ENCODE assay signal across 12 cellular contexts in genomic region chr3:193134895-193135294, GRCh38.
DNase-seq lines count a peak whose midpoint lies in the region; ATAC-seq and TF ChIP-seq lines count a peak whose summit lies in the region.
"Had no signal": no experiment of that assay in that cellular context is flagged by ENCODE, and none has a peak within 500 bp of the region (broad histone marks: within the 10 kb centered on the region; RNA-seq: fewer than 3 reads in every experiment).

No MANE protein-coding gene starts in this region.

- no peaks in the 10 kb centered on the region for H3K9me3 ChIP-seq in heart left ventricle
- H3K9me3 ChIP-seq: BLaER1, upper lobe of left lung had no signal

- H3K27me3 ChIP-seq in heart left ventricle: no peaks in the 10 kb centered on the region
- H3K27me3 ChIP-seq: BLaER1, upper lobe of left lung had no signal

- H3K27ac ChIP-seq in heart left ventricle: no peak overlapping the region
- H3K27ac ChIP-seq: BLaER1, upper lobe of left lung had no signal

- TF ChIP-seq CTCF in heart left ventricle (IDR thresholded peaks at IDR 0.05): no peak

- 27 to 34% (median 32%) methylated on average over 5 of the region's 5 CpGs for WGBS in heart left ventricle, 4 donors

- no peak for DNase-seq in heart left ventricle
- no peak for DNase-seq in cardiac septum (ENCODE audit: low spot score)
- DNase-seq in T1000 (lab: John Stamatoyannopoulos, UW): peak; percentile 35
- peak; percentile 25 for DNase-seq in glomerular visceral epithelial cell (ENCODE audit: extremely low spot score)
- no peak for DNase-seq in NCI-H2196 (lab: John Stamatoyannopoulos, UW; ENCODE audit: unreplicated experiment)
- DNase-seq in stimulated activated CD4-positive, alpha-beta T cell treated with anti-CD3 and anti-CD28 coated beads, Interleukin-4, amount 100 ng/mL, for 4 hours: no peak
- DNase-seq in NCI-H524 (lab: John Stamatoyannopoulos, UW): no peak
- no peak for DNase-seq in midbrain (lab: John Stamatoyannopoulos, UW)
- DNase-seq: activated T-cell treated with anti-CD3 and anti-CD28 coated beads, Interleukin-2, amount 50 U/mL, for 1 hour; NCI-H82; upper lobe of left lung had no signal

- H3K36me3 ChIP-seq in heart left ventricle: no peaks in the 10 kb centered on the region
- H3K36me3 ChIP-seq: BLaER1, upper lobe of left lung had no signal

- no peak for TF ChIP-seq POLR2A in heart left ventricle (IDR thresholded peaks at IDR 0.05)

- no peaks in the 10 kb centered on the region for H3K4me1 ChIP-seq in heart left ventricle
- H3K4me1 ChIP-seq: upper lobe of left lung had no signal

- intact Hi-C loops in heart left ventricle (cut with DNase I): loop anchor here in 1 of 10 donors (2.0 kb wide), 1 partner anchor 44 kb away; no protein-coding TSS in a partner anchor
- intact Hi-C loops in cardiac septum (cut with DNase I): no loop called here

- H3K4me3 ChIP-seq in heart left ventricle: no peak overlapping the region
- H3K4me3 ChIP-seq: BLaER1, upper lobe of left lung had no signal

- peak in 3 of 4 donors; percentile 84 to 98 (median 90) for ATAC-seq in heart left ventricle

Comparison
In these comparisons a context has a peak if more than half of its experiments do, and no peak if none do; other contexts are left out.
1. DNase-seq: peak in T1000 (single experiment) and glomerular visceral epithelial cell (single experiment); none in heart left ventricle (0 of 5), cardiac septum (single experiment), NCI-H2196 (single experiment), stimulated activated CD4-positive, alpha-beta T cell treated with anti-CD3 and anti-CD28 coated beads, Interleukin-4, amount 100 ng/mL, for 4 hours (0 of 2), NCI-H524 (0 of 2) and midbrain (single experiment).